12 cellular contexts compared by ENCODE assay signal in genomic region chr4:138967313-138967712, GRCh38. TPM values are rescaled to one million over a fixed set of nuclear protein-coding genes. Genes with fewer than 3 reads are reported as not detected.
DNase-seq lines count a peak whose midpoint lies in the region; ATAC-seq, FAIRE-seq and TF ChIP-seq lines count a peak whose summit lies in the region.
"Had no signal": no experiment of that assay in that cellular context is flagged by ENCODE, and none has a peak within 500 bp of the region (broad histone marks: within the 10 kb centered on the region; RNA-seq: fewer than 3 reads in every experiment).

No MANE protein-coding gene starts in this region.

- no peaks in the 10 kb centered on the region for H3K79me2 ChIP-seq in smooth muscle cell (ENCODE audit: low read depth)

- no peak for FAIRE-seq in pancreas (lab: Jason Lieb, UNC)

- H3K27me3 ChIP-seq in pancreas, result no peaks in the 10 kb centered on the region
- no peaks in the 10 kb centered on the region for H3K27me3 ChIP-seq in smooth muscle cell (ENCODE audit: low read depth)
- H3K27me3 ChIP-seq: BLaER1 treated with 17β-estradiol and CSF1 and Interleukin-3, amounts not matched to agents 10 nM and 100 nM had no signal

- H2AFZ ChIP-seq in smooth muscle cell (ENCODE audit: low read depth), result no peak overlapping the region

- intact Hi-C loops in pancreas (cut with DNase I), result no loop called here
- intact Hi-C loops in left cardiac atrium (cut with DNase I), result no loop called here

- H3K4me2 ChIP-seq in smooth muscle cell, result no peak overlapping the region

- ATAC-seq in HG03066 (IDR thresholded peaks at IDR 0.05; ENCODE audit: low read depth, unreplicated experiment) (peak; percentile 95), pancreas (no peak), left cardiac atrium (no peak)

- H3K4me1 ChIP-seq in pancreas (no peaks in the 10 kb centered on the region), smooth muscle cell (ENCODE audit: low read depth) (no peaks in the 10 kb centered on the region)

- TF ChIP-seq CTCF in GM13977 (IDR thresholded peaks at IDR 0.05; ENCODE audit: extremely low read depth, insufficient read depth, missing control alignments) (no peak), GM20000 (IDR thresholded peaks at IDR 0.05; ENCODE audit: extremely low read depth, missing control alignments) (no peak), pancreas (IDR thresholded peaks at IDR 0.05) (no peak), smooth muscle cell (IDR thresholded peaks at IDR 0.05; ENCODE audit: borderline replicate concordance, insufficient read depth, poor library complexity, severe bottlenecking) (no peak)

- H3K36me3 ChIP-seq in pancreas (no peaks in the 10 kb centered on the region), smooth muscle cell (ENCODE audit: low read depth) (no peaks in the 10 kb centered on the region)
- H3K36me3 ChIP-seq: BLaER1 treated with 17β-estradiol and CSF1 and Interleukin-3, amounts not matched to agents 10 nM and 100 nM had no signal

- DNase-seq in GM13977 (ENCODE audit: low spot score) (peak; percentile 54), GM20000 (ENCODE audit: low spot score) (peak; percentile 47), amniotic epithelial cell (ENCODE audit: low read depth) (peak; percentile 77), pancreas (no peak), left cardiac atrium (no peak), smooth muscle cell (lab: John Stamatoyannopoulos, UW; ENCODE audit: unreplicated experiment) (no peak), NCI-H2081 (lab: John Stamatoyannopoulos, UW) (no peak)
- DNase-seq: caudate nucleus, head of caudate nucleus, NCI-H1105 treated with DMSO at 0.1 percent for 48 hours had no signal

- no peaks in the 10 kb centered on the region for H4K20me1 ChIP-seq in smooth muscle cell (ENCODE audit: low read depth)
- H4K20me1 ChIP-seq: BLaER1 treated with 17β-estradiol and CSF1 and Interleukin-3, amounts not matched to agents 10 nM and 100 nM had no signal

- no peaks in the 10 kb centered on the region for H3F3A ChIP-seq in smooth muscle cell (ENCODE audit: low read depth)

- H3K9ac ChIP-seq in smooth muscle cell (ENCODE audit: low read depth), result no peak overlapping the region
- H3K9ac ChIP-seq: BLaER1 treated with 17β-estradiol and CSF1 and Interleukin-3, amounts not matched to agents 10 nM and 100 nM had no signal

- no peak overlapping the region for H3K4me3 ChIP-seq in pancreas
- no peak overlapping the region for H3K4me3 ChIP-seq in smooth muscle cell
- H3K4me3 ChIP-seq: BLaER1 treated with 17β-estradiol and CSF1 and Interleukin-3, amounts not matched to agents 10 nM and 100 nM had no signal

- 48 to 51% methylated on average over 3 of the region's 3 CpGs for WGBS in pancreas, 2 donors
- 86% methylated on average over 3 of the region's 3 CpGs for WGBS in smooth muscle cell (ENCODE audit: low lambda C conversion rate)

- H3K27ac ChIP-seq in pancreas, result no peak overlapping the region
- H3K27ac ChIP-seq in smooth muscle cell (ENCODE audit: low read depth), result no peak overlapping the region
- H3K27ac ChIP-seq: BLaER1 treated with 17β-estradiol and CSF1 and Interleukin-3, amounts not matched to agents 10 nM and 100 nM had no signal

- H3K9me3 ChIP-seq in pancreas (no peaks in the 10 kb centered on the region), smooth muscle cell (replicated peaks; ENCODE audit: low read depth) (no peaks in the 10 kb centered on the region)
- H3K9me3 ChIP-seq: BLaER1 treated with 17β-estradiol and CSF1 and Interleukin-3, amounts not matched to agents 10 nM and 100 nM had no signal

- in situ Hi-C loops in GM13977 (cut with MboI; ENCODE audit: low pct_unique_long_range_greater_than_20kb, low sequenced_read_pairs, unreplicated experiment), result no loop called here

RNA-seq across cellular contexts. Expression of gene NOCT, which starts 48.3 kb away (rescaled TPM):
- total RNA-seq in pancreas (1 to 10 TPM; 2.0 to 4.4 (median 3.3) TPM), left cardiac atrium (10 to 100 TPM in 1 of 2 donors, 1 to 10 TPM in 1; 6.8 to 13.5 TPM), smooth muscle cell (33.4 and 34.4 TPM in 2 replicates)
- polyA plus RNA-seq in pancreas (1 to 10 TPM; 1.6 to 3.0 TPM), smooth muscle cell (6.7 and 8.8 TPM in 2 replicates)

Comparison
In these comparisons a context has a peak if more than half of its experiments do, and no peak if none do; other contexts are left out.
1. DNase-seq: peak in GM13977 (single experiment), GM20000 (single experiment) and amniotic epithelial cell (single experiment); none in pancreas (0 of 6), left cardiac atrium (single experiment), smooth muscle cell (single experiment) and NCI-H2081 (0 of 2).